7 cellular contexts compared by ENCODE assay signal in the genomic region with DNA sequence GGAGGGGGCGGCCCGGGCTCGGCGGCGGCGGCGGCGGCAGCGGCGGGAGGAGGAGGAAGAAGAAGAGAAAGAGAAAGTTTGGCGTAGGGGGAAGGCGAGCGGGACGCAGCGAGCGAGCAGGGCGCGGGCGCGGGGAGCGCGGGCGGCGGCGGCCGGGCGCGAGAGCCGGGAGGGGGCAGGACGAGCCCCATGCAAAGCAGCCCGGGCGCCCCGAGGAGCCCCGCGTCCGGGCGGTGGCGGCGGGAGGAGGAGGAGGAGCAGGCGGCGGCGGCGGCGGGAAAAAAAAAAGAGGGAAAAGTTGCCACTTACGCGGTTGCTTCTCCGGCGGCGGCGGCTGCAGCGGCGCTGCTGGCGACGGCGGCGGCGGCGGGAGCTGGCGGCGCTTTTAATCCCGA. TPM values are rescaled to one million over a fixed set of nuclear protein-coding genes. Genes with fewer than 3 reads are reported as not detected.
A peak's percentile ranks its signal among the peaks of the same experiment; 100 is the strongest.
DNase-seq lines count a peak whose midpoint lies in the region; ATAC-seq and TF ChIP-seq lines count a peak whose summit lies in the region.

No MANE protein-coding gene starts in this region.

- no peaks in the 10 kb centered on the region for H3K9me3 ChIP-seq in trophoblast cell (ENCODE audit: insufficient read depth, low read depth, low read length)

- TF ChIP-seq CTCF in GM10266 (IDR thresholded peaks at IDR 0.05; ENCODE audit: control insufficient read depth, insufficient read depth, low read depth, missing control alignments) (peak; percentile 8), WTC11 (IDR thresholded peaks at IDR 0.05) (no peak), fibroblast of villous mesenchyme (IDR thresholded peaks at IDR 0.05; ENCODE audit: insufficient read depth, low read depth, low read length) (no peak)

- no peaks in the 10 kb centered on the region for H3K36me3 ChIP-seq in trophoblast cell (ENCODE audit: control insufficient read depth in 1 of 2, insufficient read depth in 2 of 2, low read length in 2 of 2)

- H3K36me3 Mint-ChIP-seq in WTC11 = no peaks in the 10 kb centered on the region

- H2AFZ ChIP-seq in trophoblast cell (ENCODE audit: insufficient read depth, low read length, poor library complexity) = no peak overlapping the region

- H2BK5ac ChIP-seq in trophoblast cell (ENCODE audit: low read depth, low read length, poor library complexity) = peak overlapping the region; percentile 63

- H3K27me3 ChIP-seq in trophoblast cell (ENCODE audit: insufficient read depth, low read length) = peaks cover 10% of the 10 kb centered on the region

- peaks cover 21 to 26% of the 10 kb centered on the region in 2 experiments for H3K4me1 ChIP-seq in trophoblast cell (ENCODE audit: control insufficient read depth in 1 of 2, insufficient read depth in 2 of 2, low read length in 2 of 2)

- peak overlapping the region; percentile 99 for H4K91ac ChIP-seq in trophoblast cell (ENCODE audit: low read depth, low read length)

- peak overlapping the region; percentile 92 for H2BK120ac ChIP-seq in trophoblast cell (ENCODE audit: insufficient read depth, low read length, poor library complexity)

- peak overlapping the region; percentile 97 for H4K8ac ChIP-seq in trophoblast cell (ENCODE audit: low read depth, low read length)

- peak overlapping the region; percentile 87 for H3K9ac ChIP-seq in trophoblast cell (ENCODE audit: low read length)

- H3K4me3 Mint-ChIP-seq in WTC11 = peak overlapping the region; percentile 33; the same call in 1 of the 2 replicates

- ATAC-seq in GM19463 (IDR thresholded peaks at IDR 0.05; ENCODE audit: unreplicated experiment) (peak; percentile 71), HG03457 (IDR thresholded peaks at IDR 0.05; ENCODE audit: unreplicated experiment) (peak; percentile 72), WTC11 (no peak)

- H3K23ac ChIP-seq in trophoblast cell (ENCODE audit: low read length) = no peak overlapping the region

- peak overlapping the region; percentile 96 for H3K27ac ChIP-seq in trophoblast cell (ENCODE audit: low read depth, low read length)

- H3K27ac Mint-ChIP-seq in WTC11 = no peak overlapping the region

- H4K12ac ChIP-seq in trophoblast cell (ENCODE audit: low read depth, low read length) = peak overlapping the region; percentile 80

- no peaks in the 10 kb centered on the region for H3K9me3 Mint-ChIP-seq in WTC11

- H3K4me2 ChIP-seq in trophoblast cell (ENCODE audit: low read length) = peak overlapping the region; percentile 44

- POLR2A ChIA-PET in WTC11 (lab: Charles Lee) = no interaction called here

- CTCF ChIA-PET in WTC11 (lab: Charles Lee) = interaction anchor here (0.6 to 2.3 kb wide), 4 partner anchors 8 to 226 kb away, joined by 3 to 10 read pairs (median 4); no protein-coding TSS in a partner anchor

- DNase-seq in GM10266 (ENCODE audit: extremely low spot score) (peak; percentile 87), WTC11 (ENCODE audit: low spot score) (no peak), fibroblast of villous mesenchyme (ENCODE audit: low read depth) (no peak), trophoblast cell (peak in 1 of 2 donors; percentile 54), amniotic stem cell (lab: John Stamatoyannopoulos, UW) (no peak)

- H3K18ac ChIP-seq in trophoblast cell (ENCODE audit: low read length) = peak overlapping the region; percentile 96

- peaks cover 37% of the 10 kb centered on the region for H3K79me1 ChIP-seq in trophoblast cell (ENCODE audit: low read length)

- peaks cover 39% of the 10 kb centered on the region for H3K4me1 Mint-ChIP-seq in WTC11

- H3K4ac ChIP-seq in trophoblast cell (ENCODE audit: low read depth, low read length) = peak overlapping the region; percentile 57

- H3K79me2 ChIP-seq in trophoblast cell (ENCODE audit: control insufficient read depth, insufficient read depth, low read length, poor library complexity) = peaks cover 33% of the 10 kb centered on the region

- H3K14ac ChIP-seq in trophoblast cell (ENCODE audit: low read length) = peak overlapping the region; percentile 98

- H3K4me3 ChIP-seq in fibroblast of villous mesenchyme (ENCODE audit: low read depth, low read length) (peak overlapping the region; percentile 86), trophoblast cell (ENCODE audit: low read depth, low read length) (peak overlapping the region; percentile 81)

- WGBS in trophoblast cell (ENCODE audit: extremely low coverage, insufficient coverage, insufficient read length) = no CpG with 5 or more reads among the region's 61 CpGs

- peaks cover 44% of the 10 kb centered on the region for H3K27me3 Mint-ChIP-seq in WTC11 (ENCODE audit: low read depth)

- H2BK12ac ChIP-seq in trophoblast cell (ENCODE audit: low read length) = peak overlapping the region; percentile 53

- H2AK5ac ChIP-seq in trophoblast cell (ENCODE audit: low read length) = no peak overlapping the region

TF ChIP-seq in WTC11, 78 proteins besides CTCF, POLR2A, EP300 and RAD21:
- TF ChIP-seq NFYB (CRISPR knock-in tag; conservative IDR thresholded peaks at IDR 0.05; ENCODE audit: low read depth) (no peak), SMAD3 (CRISPR knock-in tag; IDR thresholded peaks at IDR 0.05; ENCODE audit: borderline replicate concordance) (no peak), GABPB1 (CRISPR knock-in tag; IDR thresholded peaks at IDR 0.05) (no peak), CDX4 (CRISPR knock-in tag; IDR thresholded peaks at IDR 0.05; ENCODE audit: borderline replicate concordance) (no peak)

RNA-seq across cellular contexts. Expression of gene ZFHX3, which starts 10.3 kb away (rescaled TPM):
- 2.7 to 5.7 TPM (median 3.1 TPM) in 3 replicates for total RNA-seq in WTC11 (2021)
- total RNA-seq in fibroblast of villous mesenchyme = 3.9 and 6.8 TPM in 2 replicates
- polyA plus RNA-seq in trophoblast cell (2013) = 36.4 and 36.5 TPM in 2 replicates
